Comparison of ENCODE assay signal across 1 cellular context in genomic region chr6:168149015-168149414, GRCh38.
TF ChIP-seq lines count a peak whose summit lies in the region.

No MANE protein-coding gene starts in this region.

TF ChIP-seq in SK-N-SH, 30 proteins besides CTCF, POLR2A, EP300 and RAD21 (continued from another document):
- TF ChIP-seq ZBTB33 (IDR thresholded peaks at IDR 0.05; ENCODE audit: borderline replicate concordance, low read depth) = no peak
